ENCODE assay signal across 16 cellular contexts in genomic region chr20:60117040-60117439, GRCh38.
DNase-seq lines count a peak whose midpoint lies in the region; ATAC-seq and TF ChIP-seq lines count a peak whose summit lies in the region.
"Had no signal": no experiment of that assay in that cellular context is flagged by ENCODE, and none has a peak within 500 bp of the region (broad histone marks: within the 10 kb centered on the region; RNA-seq: fewer than 3 reads in every experiment).

No MANE protein-coding gene starts in this region.

- H2AFZ ChIP-seq in KMS-11 (ENCODE audit: low read depth) (peak overlapping the region; percentile 8; the same call in 1 of the 2 replicates), osteoblast (ENCODE audit: low read length) (no peak overlapping the region)

- H3K4me1 ChIP-seq in BLaER1 (peaks cover 20% of the 10 kb centered on the region), KMS-11 (ENCODE audit: low read depth, poor library complexity, severe bottlenecking) (no peaks in the 10 kb centered on the region), osteoblast (ENCODE audit: insufficient read depth, low read length) (no peaks in the 10 kb centered on the region)
- H3K4me1 ChIP-seq: breast epithelium, Caco-2 had no signal

- H3K27me3 ChIP-seq in BLaER1 (no peaks in the 10 kb centered on the region), KMS-11 (ENCODE audit: insufficient read depth, low read depth) (no peaks in the 10 kb centered on the region), WERI-Rb-1 (ENCODE audit: insufficient read depth, low read depth, severe bottlenecking) (no peaks in the 10 kb centered on the region), osteoblast (ENCODE audit: insufficient read depth, low read length) (no peaks in the 10 kb centered on the region)
- H3K27me3 ChIP-seq: breast epithelium had no signal

- no peaks in the 10 kb centered on the region for H4K20me1 ChIP-seq in BLaER1
- no peaks in the 10 kb centered on the region for H4K20me1 ChIP-seq in KMS-11 (ENCODE audit: insufficient read depth)
- H4K20me1 ChIP-seq in osteoblast (ENCODE audit: insufficient read depth, low read length), result no peaks in the 10 kb centered on the region

- DNase-seq in WERI-Rb-1 (no peak), osteoblast (ENCODE audit: insufficient read length, low spot score, missing footprints) (peak; percentile 52), NCI-H2171 treated with DMSO at 0.1 percent for 48 hours (lab: John Stamatoyannopoulos, UW) (no peak), Right ventricle myocardium inferior (ENCODE audit: missing footprints) (no peak)
- DNase-seq in activated CD8-positive, alpha-beta memory T cell treated with anti-CD3 and anti-CD28 coated beads, Interleukin-2, amount 50 U/mL, for 48 hours, result no peak
- DNase-seq in activated T-cell treated with anti-CD3 and anti-CD28 coated beads, Interleukin-2, amount 50 U/mL, for 24 hours, result no peak
- DNase-seq: activated CD4-positive, alpha-beta T cell treated with anti-CD3 and anti-CD28 coated beads for 4 hours; activated gamma-delta T cell; H9; NCI-H446; small intestine had no signal

- H3K9me3 ChIP-seq in BLaER1 (no peaks in the 10 kb centered on the region), WERI-Rb-1 (ENCODE audit: severe bottlenecking) (no peaks in the 10 kb centered on the region), osteoblast (ENCODE audit: low read depth, low read length) (no peaks in the 10 kb centered on the region)
- H3K9me3 ChIP-seq: breast epithelium, Caco-2 had no signal

- H3K4me3 ChIP-seq in BLaER1 (no peak overlapping the region), KMS-11 (IDR thresholded peaks at IDR 0.05; ENCODE audit: insufficient read depth, low read depth, low read length) (no peak overlapping the region), WERI-Rb-1 (ENCODE audit: low read depth, low read length) (peak overlapping the region; percentile 15; the same call in 1 of the 2 replicates), osteoblast (ENCODE audit: insufficient read depth, low read length) (peak overlapping the region; percentile 33)
- H3K4me3 ChIP-seq: breast epithelium, GM12878 had no signal

- H3K27ac Mint-ChIP-seq in activated T-cell treated with anti-CD3 and anti-CD28 coated beads, Interleukin-2, amount 50 U/mL, for 24 hours, result no peak overlapping the region
- H3K27ac Mint-ChIP-seq: H9 had no signal

- no peaks in the 10 kb centered on the region for H3K9me3 Mint-ChIP-seq in activated T-cell treated with anti-CD3 and anti-CD28 coated beads, Interleukin-2, amount 50 U/mL, for 24 hours
- H3K9me3 Mint-ChIP-seq: H9 had no signal

- H3K79me2 ChIP-seq in KMS-11 (ENCODE audit: insufficient read depth, low read depth), result no peaks in the 10 kb centered on the region
- no peaks in the 10 kb centered on the region for H3K79me2 ChIP-seq in osteoblast (ENCODE audit: insufficient read depth, low read length)

- no peak overlapping the region for H3K4me3 Mint-ChIP-seq in activated T-cell treated with anti-CD3 and anti-CD28 coated beads, Interleukin-2, amount 50 U/mL, for 24 hours
- H3K4me3 Mint-ChIP-seq: H9 had no signal

- TF ChIP-seq CTCF in KMS-11 (conservative IDR thresholded peaks at IDR 0.05; ENCODE audit: low read depth, low read length) (no peak), WERI-Rb-1 (IDR thresholded peaks at IDR 0.05; ENCODE audit: low read depth, low read length) (no peak), osteoblast (IDR thresholded peaks at IDR 0.05; ENCODE audit: extremely low read depth, low read depth, low read length) (no peak)

- H3K4me2 ChIP-seq in BLaER1 (peak overlapping the region; percentile 83), KMS-11 (no peak overlapping the region), osteoblast (ENCODE audit: insufficient read depth, low read length) (peak overlapping the region; percentile 10)

- H3K36me3 Mint-ChIP-seq in activated T-cell treated with anti-CD3 and anti-CD28 coated beads, Interleukin-2, amount 50 U/mL, for 24 hours (ENCODE audit: low read depth), result no peaks in the 10 kb centered on the region

- H3K9ac ChIP-seq in BLaER1 (peak overlapping the region; percentile 49; the same call in 1 of the 2 replicates), KMS-11 (no peak overlapping the region)

- intact Hi-C loops in Right ventricle myocardium inferior (cut with DNase I), result no loop called here

- no peak for ATAC-seq in Right ventricle myocardium inferior
- ATAC-seq: GM12878 had no signal

- peaks cover 4% of the 10 kb centered on the region for H3K4me1 Mint-ChIP-seq in activated T-cell treated with anti-CD3 and anti-CD28 coated beads, Interleukin-2, amount 50 U/mL, for 24 hours (ENCODE audit: low read depth)
- H3K4me1 Mint-ChIP-seq: H9 had no signal

- no peaks in the 10 kb centered on the region for H3K27me3 Mint-ChIP-seq in activated T-cell treated with anti-CD3 and anti-CD28 coated beads, Interleukin-2, amount 50 U/mL, for 24 hours

- H3K27ac ChIP-seq in BLaER1, result no peak overlapping the region
- H3K27ac ChIP-seq in KMS-11, result no peak overlapping the region
- no peak overlapping the region for H3K27ac ChIP-seq in WERI-Rb-1
- H3K27ac ChIP-seq in osteoblast (ENCODE audit: low read depth, low read length), result no peak overlapping the region
- H3K27ac ChIP-seq: breast epithelium had no signal

- no peaks in the 10 kb centered on the region for H3K36me3 ChIP-seq in BLaER1
- no peaks in the 10 kb centered on the region for H3K36me3 ChIP-seq in KMS-11 (ENCODE audit: insufficient read depth)
- no peaks in the 10 kb centered on the region for H3K36me3 ChIP-seq in WERI-Rb-1
- H3K36me3 ChIP-seq in osteoblast (ENCODE audit: insufficient read depth, low read length), result no peaks in the 10 kb centered on the region
- H3K36me3 ChIP-seq: breast epithelium had no signal

Comparison
In these comparisons a context has a peak if more than half of its experiments do, and no peak if none do; other contexts are left out.
1. H3K4me3 ChIP-seq: peak in WERI-Rb-1 (single experiment) and osteoblast (single experiment); none in BLaER1 (single experiment) and KMS-11 (single experiment).